In the genomic region with DNA sequence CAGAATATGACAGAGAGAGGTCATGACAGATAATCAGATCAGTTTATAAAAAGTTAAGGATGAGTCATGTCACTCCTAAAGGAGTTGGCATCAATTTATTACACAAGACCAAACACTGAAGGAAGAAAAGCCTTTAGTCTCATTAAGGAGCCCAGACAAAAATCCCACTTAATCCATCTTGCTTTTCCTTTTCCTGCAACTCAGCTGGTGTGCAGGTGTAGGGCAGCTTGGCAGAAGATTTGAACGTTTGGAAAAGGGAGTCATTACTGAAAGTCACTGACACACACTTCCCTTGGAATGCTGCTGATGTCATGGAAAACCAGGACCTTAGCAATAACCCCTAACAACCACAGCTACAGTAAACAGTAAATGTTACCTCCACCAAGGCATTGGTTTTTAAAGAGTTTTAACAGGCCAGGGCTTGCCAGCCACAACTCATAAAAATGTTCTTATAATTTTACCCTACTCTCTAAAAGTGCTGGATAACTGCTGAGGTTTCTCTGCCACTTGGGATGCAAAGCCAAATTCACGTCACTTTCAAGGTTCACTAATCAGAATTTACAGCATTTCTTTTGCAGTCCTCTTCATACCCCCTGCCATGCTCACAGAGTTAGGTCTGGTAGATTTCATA, we compare ENCODE assay signal across 8 cellular contexts.
DNase-seq lines count a peak whose midpoint lies in the region; ATAC-seq, FAIRE-seq and TF ChIP-seq lines count a peak whose summit lies in the region.

No MANE protein-coding gene starts in this region.

- POLR2A ChIA-PET in K562 (lab: Yijun Ruan, JAX), result no interaction called here
- POLR2A ChIA-PET in naive thymus-derived CD4-positive, alpha-beta T cell (lab: Charles Lee), result no interaction called here

- H3K27me3 ChIP-seq in K562 (ENCODE audit: control insufficient read depth in 2 of 2, insufficient read depth in 2 of 2, low read length in 2 of 2) (no peaks in the 10 kb centered on the region), tibial artery (no peaks in the 10 kb centered on the region)
- H3K27me3 ChIP-seq in naive thymus-derived CD4-positive, alpha-beta T cell (ENCODE audit: control insufficient read depth in 2 of 2, insufficient read depth in 2 of 2, low read length in 2 of 2), result no peaks in the 10 kb centered on the region

- 0% methylated on average over 2 of the region's 2 CpGs for WGBS in K562 (ENCODE audit: insufficient coverage, low coverage, missing lambda C conversion rate)

- H2AFZ ChIP-seq in K562 (ENCODE audit: low read depth, low read length), result no peak overlapping the region

- TF ChIP-seq EP300 in K562 (IDR thresholded peaks at IDR 0.05; ENCODE audit: low read length), result no peak

- peaks cover 0 to 5% (median 0%) of the 10 kb centered on the region in 5 donors for H3K36me3 Mint-ChIP-seq in naive thymus-derived CD4-positive, alpha-beta T cell

- H3K4me2 ChIP-seq in K562 (ENCODE audit: insufficient read depth, low read length), result no peak overlapping the region

- CTCF ChIA-PET in K562 (lab: Yijun Ruan, JAX; ENCODE audit: low intra/inter-chr PET ratio), result no interaction called here
- CTCF ChIA-PET in naive thymus-derived CD4-positive, alpha-beta T cell (lab: Charles Lee), result no interaction called here

- H3K27me3 Mint-ChIP-seq in naive thymus-derived CD4-positive, alpha-beta T cell, result no peaks in the 10 kb centered on the region

- no peak overlapping the region for H3K27ac Mint-ChIP-seq in naive thymus-derived CD4-positive, alpha-beta T cell

- H3K27ac ChIP-seq in K562 (ENCODE audit: extremely low read depth, low read depth, low read length) (no peak overlapping the region), tibial artery (peak overlapping the region; percentile 63 to 69)
- no peak overlapping the region for H3K27ac ChIP-seq in naive thymus-derived CD4-positive, alpha-beta T cell (ENCODE audit: low read depth, low read length)

- H3K4me3 ChIP-seq in K562, result no peak overlapping the region
- no peak overlapping the region for H3K4me3 ChIP-seq in tibial artery
- no peak overlapping the region for H3K4me3 ChIP-seq in naive thymus-derived CD4-positive, alpha-beta T cell (ENCODE audit: low read length)

- H3K9me3 Mint-ChIP-seq in naive thymus-derived CD4-positive, alpha-beta T cell, result no peaks in the 10 kb centered on the region

- no peak for DNase-seq in Right ventricle myocardium superior
- DNase-seq in Right ventricle myocardium inferior (ENCODE audit: missing footprints), result no peak
- DNase-seq in K562 (ENCODE audit: extremely low read depth in 1 of 4, low spot score in 3 of 4), result no peak
- DNase-seq in kidney glomerular epithelial cell (lab: John Stamatoyannopoulos, UW), result peak; percentile 98
- no peak for DNase-seq in tibial artery
- DNase-seq in HuH-7 (ENCODE audit: low spot score), result no peak
- DNase-seq in naive thymus-derived CD4-positive, alpha-beta T cell, result no peak

- no peaks in the 10 kb centered on the region for H3K9me3 ChIP-seq in K562 (replicated peaks; ENCODE audit: control insufficient read depth, insufficient read depth, low read depth, low read length)
- no peaks in the 10 kb centered on the region for H3K9me3 ChIP-seq in tibial artery
- H3K9me3 ChIP-seq in naive thymus-derived CD4-positive, alpha-beta T cell (ENCODE audit: control insufficient read depth in 2 of 3, low read length in 3 of 3), result no peaks in the 10 kb centered on the region

- TF ChIP-seq CTCF in K562 (IDR thresholded peaks at IDR 0.05 in 2 of 3, conservative IDR thresholded peaks at IDR 0.05 in 1 of 3; ENCODE audit: insufficient read depth in 2 of 3, low read depth in 1 of 3, low read length in 3 of 3), result no peak
- TF ChIP-seq CTCF in tibial artery (IDR thresholded peaks at IDR 0.05), result no peak

- in situ Hi-C loops in K562 (cut with MboI), result no loop called here

- H3K4me1 ChIP-seq in K562 (replicated peaks in 1 of 2; ENCODE audit: control insufficient read depth in 2 of 2, insufficient read depth in 2 of 2, low read length in 2 of 2), result no peaks in the 10 kb centered on the region; a peak in 1 of 5 replicates
- peaks cover 0 to 86% (median 48%) of the 10 kb centered on the region in 4 donors for H3K4me1 ChIP-seq in tibial artery
- peaks cover 0 to 5% of the 10 kb centered on the region in 2 donors for H3K4me1 ChIP-seq in naive thymus-derived CD4-positive, alpha-beta T cell (ENCODE audit: control insufficient read depth in 2 of 2, insufficient read depth in 2 of 2, low read length in 2 of 2)

- no peak for FAIRE-seq in K562 (lab: Jason Lieb, UNC)

- intact Hi-C loops in Right ventricle myocardium superior (cut with DNase I) (no loop called here), Right ventricle myocardium inferior (cut with DNase I) (loop anchor here (5.0 to 10.0 kb wide), 3 partner anchors 102 to 675 kb away; no protein-coding TSS in a partner anchor), K562 (cut with micrococcal nuclease) (no loop called here), tibial artery (cut with DNase I; ENCODE audit: low total_unique reads) (no loop called here)
- intact Hi-C loops in naive thymus-derived CD4-positive, alpha-beta T cell (cut with micrococcal nuclease), result no loop called here

- H4K20me1 ChIP-seq in K562 (replicated peaks; ENCODE audit: control insufficient read depth, insufficient read depth, low read length), result no peaks in the 10 kb centered on the region

- no peaks in the 10 kb centered on the region for H3K9me1 ChIP-seq in K562 (ENCODE audit: control insufficient read depth, insufficient read depth, low read length)

- no peak for TF ChIP-seq RAD21 in K562 (CRISPR knock-in tag; conservative IDR thresholded peaks at IDR 0.05 in 1 of 2, IDR thresholded peaks at IDR 0.05 in 1 of 2)

- no TSS peak for BruUV-seq in K562 (replicated peaks; lab: Mats Ljungman, UMichigan)

- no peak overlapping the region for H3K4me3 Mint-ChIP-seq in naive thymus-derived CD4-positive, alpha-beta T cell

- no peak for TF ChIP-seq POLR2A in K562 (conservative IDR thresholded peaks at IDR 0.05)

- no peaks in the 10 kb centered on the region for H3K79me2 ChIP-seq in K562 (ENCODE audit: control insufficient read depth, insufficient read depth, low read length)

- H3K36me3 ChIP-seq in K562 (ENCODE audit: control insufficient read depth, insufficient read depth, low read length) (no peaks in the 10 kb centered on the region), tibial artery (no peaks in the 10 kb centered on the region)
- no peaks in the 10 kb centered on the region for H3K36me3 ChIP-seq in naive thymus-derived CD4-positive, alpha-beta T cell (ENCODE audit: control insufficient read depth in 2 of 3, insufficient read depth in 3 of 3, low read length in 3 of 3)

- H3K4me1 Mint-ChIP-seq in naive thymus-derived CD4-positive, alpha-beta T cell, result peaks cover 2 to 25% (median 20%) of the 10 kb centered on the region in 7 donors

- H3K9ac ChIP-seq in K562 (ENCODE audit: insufficient read depth in 1 of 2, low read depth in 2 of 2, low read length in 2 of 2), result no peak overlapping the region

- ATAC-seq in Right ventricle myocardium superior (ENCODE audit: poor library complexity), result peak; percentile 28
- no peak for ATAC-seq in Right ventricle myocardium inferior
- no peak for ATAC-seq in K562
- no peak for ATAC-seq in GM19452 (IDR thresholded peaks at IDR 0.05; ENCODE audit: unreplicated experiment)
- ATAC-seq in naive thymus-derived CD4-positive, alpha-beta T cell, result no peak

TF ChIP-seq in K562, 482 proteins besides CTCF, POLR2A, EP300 and RAD21 (continues in another document):
- no peak for TF ChIP-seq GTF2F1 (IDR thresholded peaks at IDR 0.05; ENCODE audit: low read depth, low read length)
- peak; percentile 49; the same call in 1 of the 2 replicates for TF ChIP-seq ATF3 (IDR thresholded peaks at IDR 0.05)
- no peak for TF ChIP-seq ATF3 (CRISPR knock-in tag; conservative IDR thresholded peaks at IDR 0.05)
- peak; percentile 21; the same call in 1 of the 2 replicates for TF ChIP-seq RFX1 (IDR thresholded peaks at IDR 0.05)
- TF ChIP-seq CEBPG (CRISPR knock-in tag; IDR thresholded peaks at IDR 0.05), result no peak
- 0 out of 4 replicates have a peak, but pooled peaks of 1 of the 2 experiments have one; percentile 17 for TF ChIP-seq CEBPG (tag; conservative IDR thresholded peaks at IDR 0.05 in 1 of 2, IDR thresholded peaks at IDR 0.05 in 1 of 2)
- TF ChIP-seq FOSL1 (tag; conservative IDR thresholded peaks at IDR 0.05), result peak; percentile 76
- TF ChIP-seq ETV5 (CRISPR knock-in tag; IDR thresholded peaks at IDR 0.05; ENCODE audit: low read depth), result no peak
- TF ChIP-seq ATF2 (CRISPR knock-in tag; IDR thresholded peaks at IDR 0.05), result no peak
- TF ChIP-seq NFE2 (IDR thresholded peaks at IDR 0.05; ENCODE audit: low read depth), result no peak
- no peak for TF ChIP-seq XRCC5 (IDR thresholded peaks at IDR 0.05; ENCODE audit: low read depth, low read length)
- TF ChIP-seq CCNT2 (IDR thresholded peaks at IDR 0.05; ENCODE audit: borderline replicate concordance, extremely low read depth, insufficient read length, low read depth, low read length), result no peak
- TF ChIP-seq PPARD (CRISPR knock-in tag; IDR thresholded peaks at IDR 0.05), result no peak
- no peak for TF ChIP-seq EGR1 (conservative IDR thresholded peaks at IDR 0.05)
- peak; percentile 12; the same call in 1 of the 2 replicates for TF ChIP-seq ARID1B (IDR thresholded peaks at IDR 0.05)
- TF ChIP-seq TEAD1 (CRISPR knock-in tag; IDR thresholded peaks at IDR 0.05), result 0 out of 4 replicates have a peak, but pooled peaks of 1 of the 2 experiments have one; percentile 18
- TF ChIP-seq HDGF (IDR thresholded peaks at IDR 0.05), result no peak
- TF ChIP-seq FOXJ2 (tag; IDR thresholded peaks at IDR 0.05), result peak; percentile 88
- no peak for TF ChIP-seq KDM4B (IDR thresholded peaks at IDR 0.05; ENCODE audit: borderline replicate concordance in 2 of 2, low read depth in 1 of 2)

Comparison
In these comparisons a context has a peak if more than half of its experiments do, and no peak if none do; other contexts are left out.
1. H3K27ac ChIP-seq: peak in tibial artery (2 of 2); none in K562 (single experiment) and naive thymus-derived CD4-positive, alpha-beta T cell (single experiment).